Comparison of ENCODE assay signal across 9 cellular contexts in the genomic region with DNA sequence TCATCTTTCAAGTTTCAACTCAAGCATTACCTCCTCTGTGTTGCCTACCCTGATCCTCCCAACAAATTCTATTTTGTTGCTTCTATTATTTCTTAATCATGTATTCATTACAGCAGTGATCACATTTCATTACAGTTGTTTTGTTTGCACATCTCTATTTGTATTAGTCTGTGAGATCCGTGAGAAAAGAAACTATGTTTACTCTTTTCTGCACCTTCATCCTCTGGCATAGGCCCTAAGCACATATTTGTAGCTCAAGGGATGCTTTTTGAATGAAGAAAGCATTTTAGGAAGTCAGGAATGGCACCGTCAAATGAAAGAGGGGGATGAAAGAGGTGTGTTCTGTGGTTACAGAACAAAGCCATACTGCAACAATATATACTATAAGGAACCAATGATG.
"Had no signal": no experiment of that assay in that cellular context is flagged by ENCODE, and none has a peak within 500 bp of the region (broad histone marks: within the 10 kb centered on the region; RNA-seq: fewer than 3 reads in every experiment).

No MANE protein-coding gene starts in this region.

- H3K27ac Mint-ChIP-seq: GM23338, H9, HFFc6 had no signal

- H3K27ac ChIP-seq: GM23248 had no signal

- H3K4me1 ChIP-seq: HAP-1 had no signal

- H3K4me1 Mint-ChIP-seq: GM23338, H9 had no signal

- H3K4me3 Mint-ChIP-seq: GM23338, H9, HFFc6 had no signal

- H3K4me3 ChIP-seq: GM23248, GM23338, HAP-1 had no signal

- H3K36me3 ChIP-seq: HAP-1 had no signal

- ATAC-seq: GM23338, HCT116 had no signal

- H3K9me3 ChIP-seq: HAP-1 had no signal

- DNase-seq: GM23248, GOT3, H7, H9, HCEC 1CT, HFFc6 had no signal

- H3K9me3 Mint-ChIP-seq: H9 had no signal
